ENCODE assay signal across 23 cellular contexts in genomic region chr20:51473771-51474170, GRCh38.
DNase-seq lines count a peak whose midpoint lies in the region; ATAC-seq, FAIRE-seq and TF ChIP-seq lines count a peak whose summit lies in the region.
"Had no signal": no experiment of that assay in that cellular context is flagged by ENCODE, and none has a peak within 500 bp of the region (broad histone marks: within the 10 kb centered on the region; RNA-seq: fewer than 3 reads in every experiment).

No MANE protein-coding gene starts in this region.

- TF ChIP-seq CTCF in HepG2 (CRISPR knock-in tag; IDR thresholded peaks at IDR 0.05) (no peak), right lobe of liver (IDR thresholded peaks at IDR 0.05) (no peak), upper lobe of right lung (IDR thresholded peaks at IDR 0.05) (no peak)

- no peaks in the 10 kb centered on the region for H3K27me3 Mint-ChIP-seq in T-helper 1 cell treated with Interleukin-12 subunit alpha and Interleukin-12 subunit beta and Interleukin-4 antibody, amounts not matched to agents 30 μg/mL and 1 μg/mL, for 36 hours (ENCODE audit: low read depth)

- no peak for DNase-seq in T-helper 1 cell
- no peak for DNase-seq in HepG2 (ENCODE audit: low spot score)
- no peak for DNase-seq in right lobe of liver
- DNase-seq in mesenteric fat pad (ENCODE audit: low spot score) = peak; percentile 72
- peak; percentile 51 for DNase-seq in upper lobe of right lung
- DNase-seq in HK-2 (ENCODE audit: unreplicated experiment) = no peak
- DNase-seq: ACHN, DMS153, DND-41, H9, Kasumi-1, NCI-H1092 treated with DMSO at 0.1 percent for 48 hours, NCI-H1436, NCI-H187, NCI-H2107, NCI-H446, NCI-H774, SK-N-SH had no signal

- no peak overlapping the region for H2AFZ ChIP-seq in HepG2 (ENCODE audit: low read length)

- in situ Hi-C loops in HepG2 (cut with HindIII; ENCODE audit: extremely low pct_ligation_motif_present, low pct_unique_long_range_greater_than_20kb) = no loop called here

- H3K27ac ChIP-seq in HepG2 (ENCODE audit: extremely low read length, insufficient read depth, low read length) = no peak overlapping the region
- H3K27ac ChIP-seq in right lobe of liver = no peak overlapping the region
- no peak overlapping the region for H3K27ac ChIP-seq in upper lobe of right lung
- H3K27ac ChIP-seq: 22Rv1 had no signal

- H3K9me3 ChIP-seq in HepG2 (ENCODE audit: low read length) (no peaks in the 10 kb centered on the region), right lobe of liver (no peaks in the 10 kb centered on the region), upper lobe of right lung (no peaks in the 10 kb centered on the region)

- peaks cover 64% of the 10 kb centered on the region for H3K4me1 Mint-ChIP-seq in T-helper 1 cell treated with Interleukin-12 subunit alpha and Interleukin-12 subunit beta and Interleukin-4 antibody, amounts not matched to agents 30 μg/mL and 1 μg/mL, for 36 hours (ENCODE audit: low read depth)

- ATAC-seq in HepG2 (no peak), right lobe of liver (no peak), upper lobe of right lung (no peak), GM21786 (IDR thresholded peaks at IDR 0.05; ENCODE audit: unreplicated experiment) (no peak)

- H3K27ac Mint-ChIP-seq in T-helper 1 cell treated with Interleukin-12 subunit alpha and Interleukin-12 subunit beta and Interleukin-4 antibody, amounts not matched to agents 30 μg/mL and 1 μg/mL, for 36 hours = peak overlapping the region; percentile 35

- no peak overlapping the region for H3K4me3 Mint-ChIP-seq in T-helper 1 cell treated with Interleukin-12 subunit alpha and Interleukin-12 subunit beta and Interleukin-4 antibody, amounts not matched to agents 30 μg/mL and 1 μg/mL, for 36 hours
- H3K4me3 Mint-ChIP-seq: H9 had no signal

- BruUV-seq in HepG2 (replicated peaks; lab: Mats Ljungman, UMichigan) = no TSS peak

- H3K36me3 ChIP-seq in HepG2 (replicated peaks in 1 of 2; ENCODE audit: control insufficient read depth in 1 of 2, insufficient read depth in 2 of 2, low read length in 2 of 2) (peaks cover 5 to 32% of the 10 kb centered on the region in 2 experiments; a peak in 4 of 5 replicates), right lobe of liver (peaks cover 0 to 21% (median 0%) of the 10 kb centered on the region in 4 donors), upper lobe of right lung (no peaks in the 10 kb centered on the region)

- H4K20me1 ChIP-seq in HepG2 (ENCODE audit: insufficient read depth, low read length) = no peaks in the 10 kb centered on the region

- TF ChIP-seq EP300 in HepG2 (IDR thresholded peaks at IDR 0.05; ENCODE audit: low read depth in 2 of 2, low read length in 2 of 2) (no peak), HepG2 (CRISPR knock-in tag; IDR thresholded peaks at IDR 0.05; ENCODE audit: borderline replicate concordance) (no peak)

- H3K27me3 ChIP-seq in HepG2 (ENCODE audit: control insufficient read depth in 1 of 2, insufficient read depth in 2 of 2, low read length in 2 of 2) (no peaks in the 10 kb centered on the region), right lobe of liver (no peaks in the 10 kb centered on the region), upper lobe of right lung (no peaks in the 10 kb centered on the region)

- H3K79me2 ChIP-seq in HepG2 (ENCODE audit: insufficient read depth, low read length) = no peaks in the 10 kb centered on the region

- WGBS in HepG2 (ENCODE audit: low lambda C conversion rate) = 94% methylated on average over 19 of the region's 19 CpGs
- 73% methylated on average over 3 of the region's 19 CpGs for WGBS in right lobe of liver (ENCODE audit: insufficient coverage, low coverage, low lambda C conversion rate, missing lambda C conversion rate)

- CTCF ChIA-PET in HepG2 (lab: Yijun Ruan, JAX; ENCODE audit: low intra/inter-chr PET ratio, low total read pairs) = no interaction called here

- H3K4me2 ChIP-seq in HepG2 (ENCODE audit: low read depth, low read length) = no peak overlapping the region
- H3K4me2 ChIP-seq: SK-N-SH had no signal

- TF ChIP-seq POLR2A in HepG2 (IDR thresholded peaks at IDR 0.05; ENCODE audit: insufficient read depth in 1 of 2, low read depth in 2 of 2, low read length in 2 of 2) (no peak), right lobe of liver (IDR thresholded peaks at IDR 0.05) (no peak)

- FAIRE-seq in HepG2 (lab: Jason Lieb, UNC) = no peak
- FAIRE-seq: GM12892, RCC 7860 had no signal

- H3K4me3 ChIP-seq in HepG2 (replicated peaks in 1 of 3; ENCODE audit: insufficient read depth in 1 of 3, low read depth in 2 of 3, low read length in 3 of 3) = no peak overlapping the region
- no peak overlapping the region for H3K4me3 ChIP-seq in right lobe of liver
- H3K4me3 ChIP-seq in upper lobe of right lung = no peak overlapping the region

- H3K36me3 Mint-ChIP-seq in T-helper 1 cell treated with Interleukin-12 subunit alpha and Interleukin-12 subunit beta and Interleukin-4 antibody, amounts not matched to agents 30 μg/mL and 1 μg/mL, for 36 hours (ENCODE audit: low read depth) = peaks cover 71% of the 10 kb centered on the region

- intact Hi-C loops in HepG2 (cut with micrococcal nuclease; ENCODE audit: unreplicated experiment) = no loop called here
- intact Hi-C loops in right lobe of liver (cut with DNase I) = no loop called here
- intact Hi-C loops in upper lobe of right lung (cut with DNase I) = no loop called here

- POLR2A ChIA-PET in HepG2 (lab: Yijun Ruan, JAX) = no interaction called here

- no peaks in the 10 kb centered on the region for H3K4me1 ChIP-seq in HepG2 (ENCODE audit: insufficient read depth, low read length)
- H3K4me1 ChIP-seq in right lobe of liver = no peaks in the 10 kb centered on the region
- H3K4me1 ChIP-seq in upper lobe of right lung = no peaks in the 10 kb centered on the region

- H3K9ac ChIP-seq in HepG2 (ENCODE audit: insufficient read depth, low read depth, low read length) = no peak overlapping the region
- H3K9ac ChIP-seq: SK-N-SH had no signal

- TF ChIP-seq RAD21 in HepG2 (CRISPR knock-in tag; IDR thresholded peaks at IDR 0.05) = no peak

- peaks cover 5% of the 10 kb centered on the region for H3K9me3 Mint-ChIP-seq in T-helper 1 cell treated with Interleukin-12 subunit alpha and Interleukin-12 subunit beta and Interleukin-4 antibody, amounts not matched to agents 30 μg/mL and 1 μg/mL, for 36 hours

TF ChIP-seq in HepG2, 621 proteins besides CTCF, POLR2A, EP300 and RAD21:
- TF ChIP-seq ZBTB49 (CRISPR knock-in tag; IDR thresholded peaks at IDR 0.05; ENCODE audit: borderline replicate concordance) (no peak), PRPF4 (IDR thresholded peaks at IDR 0.05; ENCODE audit: low read depth, low read length, poor library complexity, severe bottlenecking) (peak; percentile 39), STAG1 (CRISPR knock-in tag; IDR thresholded peaks at IDR 0.05) (no peak), ZNF562 (CRISPR knock-in tag; IDR thresholded peaks at IDR 0.05; ENCODE audit: borderline replicate concordance) (no peak), NFRKB (IDR thresholded peaks at IDR 0.05) (no peak), HES4 (CRISPR knock-in tag; IDR thresholded peaks at IDR 0.05; ENCODE audit: borderline replicate concordance) (no peak), ZMAT5 (CRISPR knock-in tag; IDR thresholded peaks at IDR 0.05; ENCODE audit: borderline replicate concordance, low read depth) (no peak), RBFOX2 (IDR thresholded peaks at IDR 0.05; ENCODE audit: low read depth, low read length) (no peak)

Comparison
In these comparisons a context has a peak if more than half of its experiments do, and no peak if none do; other contexts are left out.
1. DNase-seq: peak in mesenteric fat pad (single experiment) and upper lobe of right lung (single experiment); none in T-helper 1 cell (0 of 5), HepG2 (single experiment), right lobe of liver (0 of 3) and HK-2 (single experiment).